ENCODE assay signal across 16 cellular contexts in genomic region chr17:77228224-77229215, GRCh38.
DNase-seq lines count a peak whose midpoint lies in the region; ATAC-seq and TF ChIP-seq lines count a peak whose summit lies in the region.
"Had no signal": no experiment of that assay in that cellular context is flagged by ENCODE, and none has a peak within 500 bp of the region (broad histone marks: within the 10 kb centered on the region; RNA-seq: fewer than 3 reads in every experiment).

No MANE protein-coding gene starts in this region.

- no peak overlapping the region for H3K4me3 Mint-ChIP-seq in activated CD4-positive, alpha-beta memory T cell treated with anti-CD3 and anti-CD28 coated beads for 36 hours

- H3K27ac Mint-ChIP-seq in activated CD4-positive, alpha-beta memory T cell treated with anti-CD3 and anti-CD28 coated beads for 36 hours: no peak overlapping the region

- H3K4me1 ChIP-seq in heart left ventricle: peaks cover 0 to 17% (median 2%) of the 10 kb centered on the region in 12 donors
- H3K4me1 ChIP-seq in lower lobe of right lung: peaks cover under 1% of the 10 kb centered on the region
- H3K4me1 ChIP-seq: suprapubic skin had no signal

- H3K4me3 ChIP-seq in heart left ventricle: no peak overlapping the region
- H3K4me3 ChIP-seq in SK-N-MC: no peak overlapping the region
- no peak overlapping the region for H3K4me3 ChIP-seq in lower lobe of right lung
- H3K4me3 ChIP-seq: ovary, suprapubic skin had no signal

- peaks cover 3% of the 10 kb centered on the region for H3K36me3 Mint-ChIP-seq in activated CD4-positive, alpha-beta memory T cell treated with anti-CD3 and anti-CD28 coated beads for 36 hours

- WGBS in heart left ventricle, 4 donors: 76 to 81% (median 79%) methylated on average over 29 of the region's 29 CpGs

- H3K9me3 ChIP-seq in heart left ventricle (peaks cover 0 to 9% (median 0%) of the 10 kb centered on the region in 12 donors), SK-N-MC (ENCODE audit: low read depth, low read length) (peaks cover 2% of the 10 kb centered on the region; the same call in 1 of the 2 replicates), lower lobe of right lung (peaks cover 4% of the 10 kb centered on the region)
- H3K9me3 ChIP-seq: ovary, suprapubic skin had no signal

- TF ChIP-seq CTCF in heart left ventricle (IDR thresholded peaks at IDR 0.05): no peak
- no peak for TF ChIP-seq CTCF in lower lobe of right lung (IDR thresholded peaks at IDR 0.05)

- peak overlapping the region; percentile 7 for H3K9ac ChIP-seq in SK-N-MC (ENCODE audit: insufficient read length)

- ATAC-seq in heart left ventricle (peak in 3 of 4 donors; percentile 31 to 80 (median 55)), lower lobe of right lung (peak in 1 of 2 donors; percentile 48), GM21515 (IDR thresholded peaks at IDR 0.05; ENCODE audit: unreplicated experiment) (no peak), HG02884 (IDR thresholded peaks at IDR 0.05; ENCODE audit: unreplicated experiment) (no peak)

- no peak for TF ChIP-seq POLR2A in heart left ventricle (IDR thresholded peaks at IDR 0.05)

- peaks cover 13% of the 10 kb centered on the region for H3K9me3 Mint-ChIP-seq in activated CD4-positive, alpha-beta memory T cell treated with anti-CD3 and anti-CD28 coated beads for 36 hours

- peak in 2 of 5 donors; percentile 41 to 45 for DNase-seq in heart left ventricle
- no peak for DNase-seq in cardiac septum (ENCODE audit: low spot score)
- no peak for DNase-seq in SK-N-MC (ENCODE audit: low read depth, low spot score)
- peak; percentile 45 for DNase-seq in lower lobe of right lung
- no peak for DNase-seq in activated CD4-positive, alpha-beta memory T cell treated with anti-CD3 and anti-CD28 coated beads for 36 hours
- no peak for DNase-seq in dermis blood vessel endothelial cell
- DNase-seq: activated CD8-positive, alpha-beta memory T cell treated with anti-CD3 and anti-CD28 coated beads for 24 hours; activated gamma-delta T cell treated with Interleukin-2 at 50 U/mL for 16 hours; DMS 273 treated with DMSO at 0.1 percent for 48 hours; effector CD4-positive, alpha-beta T cell; NCI-H1092 treated with DMSO at 0.1 percent for 48 hours; NK-92 treated with Interleukin-12 subunit alpha and Interleukin-12 subunit beta, amount 100 ng/mL, for 24 hours; ovary had no signal

- POLR2A ChIA-PET in activated CD4-positive, alpha-beta memory T cell treated with anti-CD3 and anti-CD28 coated beads for 36 hours (lab: Charles Lee): no interaction called here

- CTCF ChIA-PET in activated CD4-positive, alpha-beta memory T cell treated with anti-CD3 and anti-CD28 coated beads for 36 hours (lab: Charles Lee): interaction anchor here (0.7 kb wide), 1 partner anchor 7 kb away, joined by 4 read pairs; no protein-coding TSS in a partner anchor

- H3K27me3 Mint-ChIP-seq in activated CD4-positive, alpha-beta memory T cell treated with anti-CD3 and anti-CD28 coated beads for 36 hours: no peaks in the 10 kb centered on the region

- intact Hi-C loops in heart left ventricle (cut with DNase I): no loop called here
- intact Hi-C loops in cardiac septum (cut with DNase I): no loop called here
- intact Hi-C loops in lower lobe of right lung (cut with DNase I): no loop called here
- intact Hi-C loops in activated CD4-positive, alpha-beta memory T cell treated with anti-CD3 and anti-CD28 coated beads for 36 hours (cut with micrococcal nuclease): no loop called here

- H3K4me1 Mint-ChIP-seq in activated CD4-positive, alpha-beta memory T cell treated with anti-CD3 and anti-CD28 coated beads for 36 hours (ENCODE audit: low read depth): no peaks in the 10 kb centered on the region

- H3K27ac ChIP-seq in heart left ventricle (peak overlapping the region in 7 of 12 donors; percentile 38 to 68 (median 59)), SK-N-MC (0 out of 2 replicates have a peak overlapping the region, but pooled peaks have one; percentile 55), lower lobe of right lung (peak overlapping the region; percentile 82)
- H3K27ac ChIP-seq: ovary, suprapubic skin had no signal

- no peaks in the 10 kb centered on the region for H3K27me3 ChIP-seq in heart left ventricle
- no peaks in the 10 kb centered on the region for H3K27me3 ChIP-seq in lower lobe of right lung (ENCODE audit: low read depth)
- H3K27me3 ChIP-seq: ovary, suprapubic skin had no signal

- H3K36me3 ChIP-seq in heart left ventricle (no peaks in the 10 kb centered on the region), SK-N-MC (ENCODE audit: insufficient read depth, low read length) (no peaks in the 10 kb centered on the region), lower lobe of right lung (no peaks in the 10 kb centered on the region)
- H3K36me3 ChIP-seq: ovary, suprapubic skin had no signal

Comparison
In these comparisons a context has a peak if more than half of its experiments do, and no peak if none do; other contexts are left out.
1. ATAC-seq: peak in heart left ventricle (3 of 4); none in GM21515 (single experiment) and HG02884 (single experiment).
2. Peak in every context shown above with its lines, with median percentiles within 50 percentile points of each other: H3K27ac ChIP-seq.